9 cellular contexts compared by ENCODE assay signal in genomic region chr2:168913171-168913484, GRCh38. TPM values are rescaled to one million over a fixed set of nuclear protein-coding genes. Genes with fewer than 3 reads are reported as not detected.
A peak's percentile ranks its signal among the peaks of the same experiment; 100 is the strongest.
DNase-seq lines count a peak whose midpoint lies in the region; ATAC-seq and TF ChIP-seq lines count a peak whose summit lies in the region.
"Had no signal": no experiment of that assay in that cellular context is flagged by ENCODE, and none has a peak within 500 bp of the region (broad histone marks: within the 10 kb centered on the region; RNA-seq: fewer than 3 reads in every experiment).

No MANE protein-coding gene starts in this region.

- POLR2A ChIA-PET in OCI-LY7 (lab: Charles Lee) (interaction anchor here (0.6 kb wide), 1 partner anchor 96 kb away, joined by 3 read pairs; no protein-coding TSS in a partner anchor), RWPE1 (lab: Yijun Ruan, JAX; ENCODE audit: low non-redundant PET) (no interaction called here)

- H3K36me3 ChIP-seq in HUES48 (ENCODE audit: control insufficient read depth, insufficient read depth, low read length) (no peaks in the 10 kb centered on the region), mesendoderm (ENCODE audit: control insufficient read depth, insufficient read depth, low read length) (no peaks in the 10 kb centered on the region), OCI-LY7 (ENCODE audit: insufficient read depth, low read length) (no peaks in the 10 kb centered on the region)
- H3K36me3 ChIP-seq: uterus had no signal

- DNase-seq in AG09309 (ENCODE audit: low read depth) (no peak), cerebellum (ENCODE audit: low spot score) (peak; percentile 23), mesendoderm (no peak), OCI-LY7 (ENCODE audit: low spot score) (no peak), RWPE1 (ENCODE audit: low spot score) (no peak)
- DNase-seq in activated CD8-positive, alpha-beta memory T cell treated with anti-CD3 and anti-CD28 coated beads, Interleukin-2, amount 50 U/mL, for 4 hours = no peak

- H3K4ac ChIP-seq in mesendoderm (ENCODE audit: low read depth, low read length) = no peak overlapping the region

- H2BK15ac ChIP-seq in mesendoderm (replicated peaks; ENCODE audit: low read depth) = no peak overlapping the region

- peak overlapping the region; percentile 12 for H3K4me2 ChIP-seq in mesendoderm (ENCODE audit: low read length)
- H3K4me2 ChIP-seq in OCI-LY7 (ENCODE audit: low read length) = no peak overlapping the region

- intact Hi-C loops in OCI-LY7 (cut with micrococcal nuclease; ENCODE audit: unreplicated experiment) = no loop called here

- H3K27ac ChIP-seq in HUES48 (ENCODE audit: low read depth, low read length) = no peak overlapping the region
- H3K27ac ChIP-seq in mesendoderm (ENCODE audit: low read depth, low read length) = no peak overlapping the region
- H3K27ac ChIP-seq in OCI-LY7 (ENCODE audit: low read depth, low read length, poor library complexity, severe bottlenecking) = no peak overlapping the region
- H3K27ac ChIP-seq in RWPE1 = no peak overlapping the region
- H3K27ac ChIP-seq: uterus had no signal

- no peak overlapping the region for H4K5ac ChIP-seq in mesendoderm (ENCODE audit: low read length)

- 0 out of 2 replicates have a peak, but pooled peaks cover 6% of the 10 kb centered on the region for H3K9me3 ChIP-seq in HUES48 (ENCODE audit: control insufficient read depth, insufficient read depth, low read length)
- no peaks in the 10 kb centered on the region for H3K9me3 ChIP-seq in OCI-LY7 (ENCODE audit: low read length)
- H3K9me3 ChIP-seq: uterus had no signal

- BruUV-seq in OCI-LY7 (replicated peaks; lab: Mats Ljungman, UMichigan) = no TSS peak

- no peaks in the 10 kb centered on the region for H4K20me1 ChIP-seq in OCI-LY7 (ENCODE audit: insufficient read depth, low read length)

- peak overlapping the region; percentile 13; the same call in 1 of the 2 replicates for H3K9ac ChIP-seq in HUES48 (ENCODE audit: low read depth, low read length)
- H3K9ac ChIP-seq in mesendoderm (ENCODE audit: low read length) = peak overlapping the region; percentile 14

- no peak overlapping the region for H2BK5ac ChIP-seq in mesendoderm (ENCODE audit: low read length)

- no peaks in the 10 kb centered on the region for H3K79me1 ChIP-seq in mesendoderm (ENCODE audit: low read length)

- H3K79me2 ChIP-seq in mesendoderm (ENCODE audit: control insufficient read depth, insufficient read depth, low read length) = no peaks in the 10 kb centered on the region
- H3K79me2 ChIP-seq in OCI-LY7 (ENCODE audit: insufficient read depth, low read depth, low read length) = no peaks in the 10 kb centered on the region

- ATAC-seq in GM21619 (IDR thresholded peaks at IDR 0.05; ENCODE audit: unreplicated experiment) = no peak

- no peak overlapping the region for H3K56ac ChIP-seq in mesendoderm (ENCODE audit: low read length)

- TF ChIP-seq CTCF in AG09309 (IDR thresholded peaks at IDR 0.05; ENCODE audit: control insufficient read depth, insufficient read depth, low read depth, low read length, missing control alignments) = no peak
- TF ChIP-seq CTCF in OCI-LY7 (conservative IDR thresholded peaks at IDR 0.05; ENCODE audit: low read length) = no peak
- TF ChIP-seq CTCF in RWPE1 (conservative IDR thresholded peaks at IDR 0.05; ENCODE audit: low read depth) = no peak

- no CpG with 5 or more reads among the region's 8 CpGs for WGBS in mesendoderm (ENCODE audit: extremely low coverage, insufficient coverage, low lambda C conversion rate)

- H2AFZ ChIP-seq in OCI-LY7 (ENCODE audit: low read length) = no peak overlapping the region

- H3K9me2 ChIP-seq in OCI-LY7 (ENCODE audit: insufficient read depth, low read length) = no peaks in the 10 kb centered on the region

- no peak overlapping the region for H2AK5ac ChIP-seq in mesendoderm (ENCODE audit: low read length)

- H4K8ac ChIP-seq in mesendoderm (ENCODE audit: low read depth, low read length) = no peak overlapping the region

- no peak overlapping the region for H3K23ac ChIP-seq in mesendoderm (ENCODE audit: low read length)

- H3K27me3 ChIP-seq in HUES48 (ENCODE audit: control insufficient read depth, insufficient read depth, low read length) = peaks cover 12% of the 10 kb centered on the region; the same call in 1 of the 2 replicates
- no peaks in the 10 kb centered on the region for H3K27me3 ChIP-seq in mesendoderm (ENCODE audit: insufficient read depth, low read length, poor library complexity)
- H3K27me3 ChIP-seq: uterus had no signal

- H3K4me3 ChIP-seq in AG09309 (ENCODE audit: control insufficient read depth, low read depth, low read length) (peak overlapping the region; percentile 19; the same call in 1 of the 2 replicates), HUES48 (ENCODE audit: low read depth, low read length) (peak overlapping the region; percentile 48), mesendoderm (ENCODE audit: low read length) (no peak overlapping the region), OCI-LY7 (ENCODE audit: low read depth, low read length, poor library complexity, severe bottlenecking) (no peak overlapping the region)

- no peak overlapping the region for H2BK120ac ChIP-seq in mesendoderm (ENCODE audit: low read depth, low read length)

- CTCF ChIA-PET in OCI-LY7 (lab: Charles Lee; ENCODE audit: unreplicated experiment) = no interaction called here
- CTCF ChIA-PET in RWPE1 (lab: Yijun Ruan, JAX) = interaction anchor here (0.6 kb wide), 2 partner anchors 576 to 632 kb away, joined by 3 read pairs; no protein-coding TSS in a partner anchor

- no peak overlapping the region for H3K18ac ChIP-seq in mesendoderm (ENCODE audit: low read length)

- peaks cover 46% of the 10 kb centered on the region for H3K4me1 ChIP-seq in HUES48 (ENCODE audit: control insufficient read depth, insufficient read depth, low read length)
- peaks cover 2% of the 10 kb centered on the region for H3K4me1 ChIP-seq in mesendoderm (ENCODE audit: control insufficient read depth, low read depth, low read length)
- no peaks in the 10 kb centered on the region for H3K4me1 ChIP-seq in OCI-LY7 (ENCODE audit: insufficient read depth, low read length, poor library complexity, severe bottlenecking)
- H3K4me1 ChIP-seq: uterus had no signal

RNA-seq across cellular contexts. Expression of gene G6PC2, which starts 12.0 kb away (rescaled TPM):
- total RNA-seq in cerebellum (not detected), OCI-LY7 (2022) (not detected in 2 replicates)
- not detected for polyA plus RNA-seq in mesendoderm (2013, experiment 1 of 2)
- polyA plus RNA-seq in mesendoderm (2013, experiment 2 of 2) = not detected
- total RNA-seq in OCI-LY7 (2014; rRNA removed; shearing (Covaris generic)) = not detected in 2 replicates

RNA-seq across cellular contexts. Expression of gene SPC25, which starts 22.9 kb away (rescaled TPM):
- 10.2 TPM for total RNA-seq in cerebellum
- 37.0 TPM for polyA plus RNA-seq in mesendoderm (2013, experiment 1 of 2)
- 35.9 TPM for polyA plus RNA-seq in mesendoderm (2013, experiment 2 of 2)
- 29.3 and 34.4 TPM in 2 replicates for total RNA-seq in OCI-LY7 (2014; rRNA removed; shearing (Covaris generic))
- total RNA-seq in OCI-LY7 (2022) = 50.3 and 53.1 TPM in 2 replicates

Comparison
In these comparisons a context has a peak if more than half of its experiments do, and no peak if none do; other contexts are left out.
1. H3K4me3 ChIP-seq: peak in AG09309 (single experiment) and HUES48 (single experiment); none in mesendoderm (single experiment) and OCI-LY7 (single experiment).